Comparison of ENCODE assay signal across 1 cellular context in genomic region chr16:74226361-74226979, GRCh38.
TF ChIP-seq lines count a peak whose summit lies in the region.

No MANE protein-coding gene starts in this region.

TF ChIP-seq in GM23338, 12 proteins besides CTCF, POLR2A, EP300 and RAD21 (continued from another document):
- TF ChIP-seq, protein P1, sequence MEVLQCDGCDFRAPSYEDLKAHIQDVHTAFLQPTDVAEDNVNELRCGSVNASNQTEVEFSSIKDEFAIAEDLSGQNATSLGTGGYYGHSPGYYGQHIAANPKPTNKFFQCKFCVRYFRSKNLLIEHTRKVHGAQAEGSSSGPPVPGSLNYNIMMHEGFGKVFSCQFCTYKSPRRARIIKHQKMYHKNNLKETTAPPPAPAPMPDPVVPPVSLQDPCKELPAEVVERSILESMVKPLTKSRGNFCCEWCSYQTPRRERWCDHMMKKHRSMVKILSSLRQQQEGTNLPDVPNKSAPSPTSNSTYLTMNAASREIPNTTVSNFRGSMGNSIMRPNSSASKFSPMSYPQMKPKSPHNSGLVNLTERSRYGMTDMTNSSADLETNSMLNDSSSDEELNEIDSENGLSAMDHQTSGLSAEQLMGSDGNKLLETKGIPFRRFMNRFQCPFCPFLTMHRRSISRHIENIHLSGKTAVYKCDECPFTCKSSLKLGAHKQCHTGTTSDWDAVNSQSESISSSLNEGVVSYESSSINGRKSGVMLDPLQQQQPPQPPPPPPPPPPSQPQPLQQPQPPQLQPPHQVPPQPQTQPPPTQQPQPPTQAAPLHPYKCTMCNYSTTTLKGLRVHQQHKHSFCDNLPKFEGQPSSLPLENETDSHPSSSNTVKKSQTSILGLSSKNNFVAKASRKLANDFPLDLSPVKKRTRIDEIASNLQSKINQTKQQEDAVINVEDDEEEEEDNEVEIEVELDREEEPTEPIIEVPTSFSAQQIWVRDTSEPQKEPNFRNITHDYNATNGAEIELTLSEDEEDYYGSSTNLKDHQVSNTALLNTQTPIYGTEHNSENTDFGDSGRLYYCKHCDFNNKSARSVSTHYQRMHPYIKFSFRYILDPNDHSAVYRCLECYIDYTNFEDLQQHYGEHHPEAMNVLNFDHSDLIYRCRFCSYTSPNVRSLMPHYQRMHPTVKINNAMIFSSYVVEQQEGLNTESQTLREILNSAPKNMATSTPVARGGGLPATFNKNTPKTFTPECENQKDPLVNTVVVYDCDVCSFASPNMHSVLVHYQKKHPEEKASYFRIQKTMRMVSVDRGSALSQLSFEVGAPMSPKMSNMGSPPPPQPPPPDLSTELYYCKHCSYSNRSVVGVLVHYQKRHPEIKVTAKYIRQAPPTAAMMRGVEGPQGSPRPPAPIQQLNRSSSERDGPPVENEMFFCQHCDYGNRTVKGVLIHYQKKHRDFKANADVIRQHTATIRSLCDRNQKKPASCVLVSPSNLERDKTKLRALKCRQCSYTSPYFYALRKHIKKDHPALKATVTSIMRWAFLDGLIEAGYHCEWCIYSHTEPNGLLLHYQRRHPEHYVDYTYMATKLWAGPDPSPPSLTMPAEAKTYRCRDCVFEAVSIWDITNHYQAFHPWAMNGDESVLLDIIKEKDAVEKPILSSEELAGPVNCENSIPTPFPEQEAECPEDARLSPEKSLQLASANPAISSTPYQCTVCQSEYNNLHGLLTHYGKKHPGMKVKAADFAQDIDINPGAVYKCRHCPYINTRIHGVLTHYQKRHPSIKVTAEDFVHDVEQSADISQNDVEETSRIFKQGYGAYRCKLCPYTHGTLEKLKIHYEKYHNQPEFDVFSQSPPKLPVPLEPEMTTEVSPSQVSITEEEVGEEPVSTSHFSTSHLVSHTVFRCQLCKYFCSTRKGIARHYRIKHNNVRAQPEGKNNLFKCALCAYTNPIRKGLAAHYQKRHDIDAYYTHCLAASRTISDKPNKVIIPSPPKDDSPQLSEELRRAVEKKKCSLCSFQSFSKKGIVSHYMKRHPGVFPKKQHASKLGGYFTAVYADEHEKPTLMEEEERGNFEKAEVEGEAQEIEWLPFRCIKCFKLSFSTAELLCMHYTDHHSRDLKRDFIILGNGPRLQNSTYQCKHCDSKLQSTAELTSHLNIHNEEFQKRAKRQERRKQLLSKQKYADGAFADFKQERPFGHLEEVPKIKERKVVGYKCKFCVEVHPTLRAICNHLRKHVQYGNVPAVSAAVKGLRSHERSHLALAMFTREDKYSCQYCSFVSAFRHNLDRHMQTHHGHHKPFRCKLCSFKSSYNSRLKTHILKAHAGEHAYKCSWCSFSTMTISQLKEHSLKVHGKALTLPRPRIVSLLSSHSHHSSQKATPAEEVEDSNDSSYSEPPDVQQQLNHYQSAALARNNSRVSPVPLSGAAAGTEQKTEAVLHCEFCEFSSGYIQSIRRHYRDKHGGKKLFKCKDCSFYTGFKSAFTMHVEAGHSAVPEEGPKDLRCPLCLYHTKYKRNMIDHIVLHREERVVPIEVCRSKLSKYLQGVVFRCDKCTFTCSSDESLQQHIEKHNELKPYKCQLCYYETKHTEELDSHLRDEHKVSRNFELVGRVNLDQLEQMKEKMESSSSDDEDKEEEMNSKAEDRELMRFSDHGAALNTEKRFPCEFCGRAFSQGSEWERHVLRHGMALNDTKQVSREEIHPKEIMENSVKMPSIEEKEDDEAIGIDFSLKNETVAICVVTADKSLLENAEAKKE (CRISPR knock-in tag; IDR thresholded peaks at IDR 0.05): no peak
